ENCODE assay signal across 21 cellular contexts in genomic region chr3:71956716-71957115, GRCh38.
A peak's percentile ranks its signal among the peaks of the same experiment; 100 is the strongest.
DNase-seq lines count a peak whose midpoint lies in the region; TF ChIP-seq lines count a peak whose summit lies in the region.
"Had no signal": no experiment of that assay in that cellular context is flagged by ENCODE, and none has a peak within 500 bp of the region (broad histone marks: within the 10 kb centered on the region; RNA-seq: fewer than 3 reads in every experiment).

No MANE protein-coding gene starts in this region.

- no peak for TF ChIP-seq POLR2A in NB4 (IDR thresholded peaks at IDR 0.05; ENCODE audit: extremely low read depth, insufficient read length)

- TF ChIP-seq CTCF in NB4 (IDR thresholded peaks at IDR 0.05; ENCODE audit: low read depth, low read length), result no peak
- peak; percentile 44 for TF ChIP-seq CTCF in neural progenitor cell (IDR thresholded peaks at IDR 0.05)
- no peak for TF ChIP-seq CTCF in osteocyte (IDR thresholded peaks at IDR 0.05)

- H3K27me3 Mint-ChIP-seq in neural progenitor cell (ENCODE audit: insufficient read depth, low read depth) (peaks cover 11% of the 10 kb centered on the region), osteocyte (ENCODE audit: unreplicated experiment) (peaks cover 33% of the 10 kb centered on the region)
- H3K27me3 Mint-ChIP-seq: CD4-positive, alpha-beta T cell had no signal

- H3K9me3 Mint-ChIP-seq in neural progenitor cell (peaks cover 2% of the 10 kb centered on the region), osteocyte (ENCODE audit: unreplicated experiment) (no peaks in the 10 kb centered on the region)
- H3K9me3 Mint-ChIP-seq: CD4-positive, alpha-beta T cell had no signal

- no peaks in the 10 kb centered on the region for H4K20me1 ChIP-seq in neural progenitor cell (ENCODE audit: low read depth)

- H3K4me1 Mint-ChIP-seq in neural progenitor cell, result peaks cover 13% of the 10 kb centered on the region
- peaks cover 13% of the 10 kb centered on the region for H3K4me1 Mint-ChIP-seq in osteocyte (ENCODE audit: unreplicated experiment)

- H3K27ac Mint-ChIP-seq in neural progenitor cell, result no peak overlapping the region
- no peak overlapping the region for H3K27ac Mint-ChIP-seq in osteocyte (ENCODE audit: unreplicated experiment)
- H3K27ac Mint-ChIP-seq: CD4-positive, alpha-beta T cell had no signal

- no peak overlapping the region for H3K27ac ChIP-seq in neural progenitor cell
- H3K27ac ChIP-seq: pancreas, transverse colon had no signal

- H3K4me3 ChIP-seq in NB4 (ENCODE audit: low read depth, low read length) (no peak overlapping the region), neural progenitor cell (no peak overlapping the region)
- H3K4me3 ChIP-seq: pancreas, smooth muscle cell, transverse colon had no signal

- H3K9ac ChIP-seq in neural progenitor cell, result no peak overlapping the region

- H3K4me3 Mint-ChIP-seq in neural progenitor cell (no peak overlapping the region), osteocyte (ENCODE audit: unreplicated experiment) (no peak overlapping the region)
- H3K4me3 Mint-ChIP-seq: CD4-positive, alpha-beta T cell had no signal

- H3K36me3 Mint-ChIP-seq in neural progenitor cell, result no peaks in the 10 kb centered on the region
- no peaks in the 10 kb centered on the region for H3K36me3 Mint-ChIP-seq in osteocyte (ENCODE audit: unreplicated experiment)

- H3K27me3 ChIP-seq in neural progenitor cell, result no peaks in the 10 kb centered on the region
- H3K27me3 ChIP-seq: pancreas, transverse colon had no signal

- H3K79me2 ChIP-seq in neural progenitor cell (ENCODE audit: low read depth), result no peaks in the 10 kb centered on the region

- H3K9me3 ChIP-seq in neural progenitor cell (ENCODE audit: low read depth), result no peaks in the 10 kb centered on the region
- H3K9me3 ChIP-seq: pancreas, transverse colon had no signal

- H3K4me1 ChIP-seq in neural progenitor cell, result peaks cover 21% of the 10 kb centered on the region

- no peak overlapping the region for H3K4me2 ChIP-seq in neural progenitor cell
- H3K4me2 ChIP-seq: smooth muscle cell had no signal

- H2AFZ ChIP-seq in neural progenitor cell (replicated peaks), result no peak overlapping the region

- peaks cover 11% of the 10 kb centered on the region for H3F3A ChIP-seq in neural progenitor cell (ENCODE audit: low read depth)

- DNase-seq in NCI-H146 (lab: John Stamatoyannopoulos, UW) (peak; percentile 4), NCI-H146 treated with DMSO at 0.1 percent for 48 hours (lab: John Stamatoyannopoulos, UW; ENCODE audit: unreplicated experiment) (no peak), NB4 (ENCODE audit: low read depth) (peak; percentile 14), cerebellar cortex (ENCODE audit: low spot score) (peak; percentile 5), neural progenitor cell (ENCODE audit: low spot score) (peak; percentile 47), osteocyte (ENCODE audit: extremely low spot score, unreplicated experiment) (no peak), GM19240 (ENCODE audit: insufficient read length, low spot score) (no peak)
- DNase-seq in activated CD8-positive, alpha-beta memory T cell treated with anti-CD3 and anti-CD28 coated beads, Interleukin-2, amount 50 U/mL, for 4 hours, result no peak
- DNase-seq: 8988T; activated effector memory CD4-positive, alpha-beta T cell treated with Interleukin-2 at 50 U/mL for 16 hours; CD4-positive, alpha-beta T cell; central memory CD4-positive, alpha-beta T cell; effector memory CD4-positive, alpha-beta T cell; GOT3; left cardiac atrium; NCI-H2029; pancreas; RPMI8226; stimulated activated naive CD4-positive, alpha-beta T cell; transverse colon had no signal

- no peaks in the 10 kb centered on the region for H3K36me3 ChIP-seq in neural progenitor cell
- H3K36me3 ChIP-seq: pancreas, transverse colon had no signal

Comparison
In these comparisons a context has a peak if more than half of its experiments do, and no peak if none do; other contexts are left out.
1. DNase-seq: peak in NCI-H146 (single experiment), NB4 (single experiment), cerebellar cortex (single experiment) and neural progenitor cell (single experiment); none in NCI-H146 treated with DMSO at 0.1 percent for 48 hours (single experiment), osteocyte (single experiment), activated CD8-positive, alpha-beta memory T cell treated with anti-CD3 and anti-CD28 coated beads, Interleukin-2, amount 50 U/mL, for 4 hours (single experiment) and GM19240 (single experiment).